In the genomic region with DNA sequence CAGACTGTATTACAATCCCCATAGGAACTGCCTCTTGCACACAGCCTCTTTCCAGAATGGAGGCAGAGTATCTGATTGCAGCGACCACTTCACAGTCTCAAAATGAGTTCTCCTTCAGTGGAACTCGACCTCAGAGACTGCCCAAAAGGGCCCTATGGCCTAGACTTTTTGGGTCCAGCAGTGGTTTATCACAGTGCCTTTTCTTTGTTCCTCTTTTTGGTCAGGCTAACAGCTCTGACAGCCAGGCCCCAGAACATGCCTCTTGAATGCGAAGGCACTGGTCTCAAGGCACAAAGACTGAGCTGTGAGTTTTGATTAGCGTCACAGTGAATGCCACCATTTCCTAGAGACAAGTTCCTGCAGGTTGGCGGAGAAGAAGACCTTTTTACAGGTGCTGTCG, we compare ENCODE assay signal across 7 cellular contexts.
DNase-seq lines count a peak whose midpoint lies in the region; ATAC-seq and FAIRE-seq lines count a peak whose summit lies in the region.
"Not testable (repeated sequence)": the region's sequence is repeated elsewhere in the genome, so short reads cannot be mapped to it uniquely, and the experiment has no call there.

No MANE protein-coding gene starts in this region.

- peak; percentile 75 for FAIRE-seq in GM19239 (lab: Jason Lieb, UNC)

- ATAC-seq in GM18498 (IDR thresholded peaks at IDR 0.05; ENCODE audit: unreplicated experiment): peak; percentile 79
- peak; percentile 87 for ATAC-seq in GM19025 (IDR thresholded peaks at IDR 0.05; ENCODE audit: low read depth, unreplicated experiment)
- peak; percentile 92 for ATAC-seq in HG02610 (IDR thresholded peaks at IDR 0.05; ENCODE audit: unreplicated experiment)
- peak; percentile 73 for ATAC-seq in HG02798 (IDR thresholded peaks at IDR 0.05; ENCODE audit: poor library complexity, unreplicated experiment)
- ATAC-seq in HG03432 (IDR thresholded peaks at IDR 0.05; ENCODE audit: unreplicated experiment): peak; percentile 89
- ATAC-seq in HG03460 (IDR thresholded peaks at IDR 0.05; ENCODE audit: unreplicated experiment): peak; percentile 57

- DNase-seq in GM19239 (ENCODE audit: insufficient read length, low spot score): not testable (repeated sequence)
